Comparison of ENCODE assay signal across 8 cellular contexts in genomic region chr10:114822771-114823463, GRCh38. TPM values are rescaled to one million over a fixed set of nuclear protein-coding genes. Genes with fewer than 3 reads are reported as not detected.
DNase-seq lines count a peak whose midpoint lies in the region; ATAC-seq, FAIRE-seq and TF ChIP-seq lines count a peak whose summit lies in the region.

No MANE protein-coding gene starts in this region.

- H3K4me1 ChIP-seq in lower lobe of right lung (peaks cover 47% of the 10 kb centered on the region), transverse colon (peaks cover 16 to 40% (median 20%) of the 10 kb centered on the region in 4 donors)

- no peaks in the 10 kb centered on the region for H3K27me3 Mint-ChIP-seq in dendritic cell treated with granulocyte-macrophage colony-stimulating factor and Interleukin-4, amounts not matched to agents 40 ng/mL and 50 ng/mL, for 4 days

- ATAC-seq in lower lobe of right lung = peak; percentile 7 to 47

- TF ChIP-seq POLR2A in transverse colon (IDR thresholded peaks at IDR 0.05) = no peak

- no peak for TF ChIP-seq EP300 in transverse colon (IDR thresholded peaks at IDR 0.05; ENCODE audit: low read depth)

- in situ Hi-C loops in transverse colon (cut with MboI; ENCODE audit: low pct_ligation_motif_present in 1 of 4, low pct_unique_long_range_greater_than_20kb in 1 of 4, low sequenced_read_pairs in 3 of 4) = no loop called here

- WGBS in transverse colon (ENCODE audit: low coverage in 1 of 2), 2 donors = 2 to 3% methylated on average over 5 of the region's 5 CpGs

- H3K4me3 ChIP-seq in GM06990 (replicated peaks; ENCODE audit: low read depth, low read length) = peak overlapping the region; percentile 88
- H3K4me3 ChIP-seq in lower lobe of right lung = peak overlapping the region; percentile 92
- peak overlapping the region; percentile 79 to 98 (median 93) for H3K4me3 ChIP-seq in transverse colon

- FAIRE-seq in A204.1 (lab: Jason Lieb, UNC) = peak; percentile 27

- H3K9me3 ChIP-seq in lower lobe of right lung (no peaks in the 10 kb centered on the region), transverse colon (no peaks in the 10 kb centered on the region)

- peak overlapping the region; percentile 93 for H3K4me3 Mint-ChIP-seq in dendritic cell treated with granulocyte-macrophage colony-stimulating factor and Interleukin-4, amounts not matched to agents 40 ng/mL and 50 ng/mL, for 4 days

- peak overlapping the region; percentile 90 for H3K27ac Mint-ChIP-seq in dendritic cell treated with granulocyte-macrophage colony-stimulating factor and Interleukin-4, amounts not matched to agents 40 ng/mL and 50 ng/mL, for 4 days

- H3K36me3 ChIP-seq in GM06990 (ENCODE audit: control insufficient read depth, insufficient read depth, low read length) (no peaks in the 10 kb centered on the region), lower lobe of right lung (no peaks in the 10 kb centered on the region), transverse colon (no peaks in the 10 kb centered on the region)

- no peaks in the 10 kb centered on the region for H3K9me3 Mint-ChIP-seq in dendritic cell treated with granulocyte-macrophage colony-stimulating factor and Interleukin-4, amounts not matched to agents 40 ng/mL and 50 ng/mL, for 4 days

- intact Hi-C loops in dendritic cell treated with granulocyte-macrophage colony-stimulating factor and Interleukin-4, amounts not matched to agents 40 ng/mL and 50 ng/mL, for 4 days (cut with micrococcal nuclease) = no loop called here
- intact Hi-C loops in lower lobe of right lung (cut with DNase I) = no loop called here
- intact Hi-C loops in transverse colon (cut with DNase I; ENCODE audit: low total_unique reads) = no loop called here

- peaks cover 27% of the 10 kb centered on the region for H3K4me1 Mint-ChIP-seq in dendritic cell treated with granulocyte-macrophage colony-stimulating factor and Interleukin-4, amounts not matched to agents 40 ng/mL and 50 ng/mL, for 4 days (ENCODE audit: low read depth)

- DNase-seq in GM06990 (ENCODE audit: extremely low read depth, insufficient read length) = no peak
- peak; percentile 21 for DNase-seq in NCI-H526 treated with DMSO at 0.1 percent for 48 hours (lab: John Stamatoyannopoulos, UW)
- no peak for DNase-seq in lower lobe of right lung
- DNase-seq in transverse colon = no peak
- no peak for DNase-seq in amygdala (lab: John Stamatoyannopoulos, UW)
- no peak for DNase-seq in occipital lobe (lab: John Stamatoyannopoulos, UW)

- H3K36me3 Mint-ChIP-seq in dendritic cell treated with granulocyte-macrophage colony-stimulating factor and Interleukin-4, amounts not matched to agents 40 ng/mL and 50 ng/mL, for 4 days (ENCODE audit: low read depth) = peaks cover 14% of the 10 kb centered on the region

- TF ChIP-seq CTCF in GM06990 (IDR thresholded peaks at IDR 0.05; ENCODE audit: insufficient read depth, low read length, poor library complexity, severe bottlenecking) = no peak
- no peak for TF ChIP-seq CTCF in lower lobe of right lung (IDR thresholded peaks at IDR 0.05)
- TF ChIP-seq CTCF in transverse colon (IDR thresholded peaks at IDR 0.05) = no peak

- no peaks in the 10 kb centered on the region for H3K27me3 ChIP-seq in GM06990 (replicated peaks; ENCODE audit: control insufficient read depth, insufficient read depth, low read length)
- H3K27me3 ChIP-seq in lower lobe of right lung (ENCODE audit: low read depth) = no peaks in the 10 kb centered on the region
- no peaks in the 10 kb centered on the region for H3K27me3 ChIP-seq in transverse colon

- H3K27ac ChIP-seq in lower lobe of right lung = peak overlapping the region; percentile 98
- peak overlapping the region; percentile 96 to 99 (median 97) for H3K27ac ChIP-seq in transverse colon

RNA-seq across cellular contexts. Expression of gene FHIP2A, which starts 1.3 kb away (rescaled TPM):
- total RNA-seq in lower lobe of right lung = 23.6 TPM
- 100 to 1,000 TPM in 1 of 4 donors, 10 to 100 TPM in 3; 17.2 to 218 (median 25.5) TPM for total RNA-seq in transverse colon
- 47.7 TPM for total RNA-seq in occipital lobe
